Comparison of ENCODE assay signal across 19 cellular contexts in genomic region chr18:6437937-6438818, GRCh38. TPM values are rescaled to one million over a fixed set of nuclear protein-coding genes. Genes with fewer than 3 reads are reported as not detected.
A peak's percentile ranks its signal among the peaks of the same experiment; 100 is the strongest.
DNase-seq lines count a peak whose midpoint lies in the region; ATAC-seq, FAIRE-seq and TF ChIP-seq lines count a peak whose summit lies in the region.
"Had no signal": no experiment of that assay in that cellular context is flagged by ENCODE, and none has a peak within 500 bp of the region (broad histone marks: within the 10 kb centered on the region; RNA-seq: fewer than 3 reads in every experiment).

No MANE protein-coding gene starts in this region.

- TF ChIP-seq POLR2A in GM12892 (IDR thresholded peaks at IDR 0.05; ENCODE audit: low read depth, low read length) (no peak), H1 (IDR thresholded peaks at IDR 0.05; ENCODE audit: control extremely low read depth in 1 of 2, low read depth in 2 of 2, low read length in 2 of 2) (no peak)

- intact Hi-C loops in naive thymus-derived CD4-positive, alpha-beta T cell (cut with micrococcal nuclease), result no loop called here

- H3K9me3 ChIP-seq in H1 (ENCODE audit: insufficient read depth in 2 of 2, low read depth in 1 of 2, low read length in 1 of 2), result no peaks in the 10 kb centered on the region
- no peaks in the 10 kb centered on the region for H3K9me3 ChIP-seq in naive thymus-derived CD4-positive, alpha-beta T cell (ENCODE audit: control insufficient read depth in 2 of 3, low read length in 3 of 3)
- H3K9me3 ChIP-seq: A549, BE2C had no signal

- 0 out of 2 replicates have a peak overlapping the region, but pooled peaks have one; percentile 10 for H2AFZ ChIP-seq in KMS-11 (ENCODE audit: low read depth)
- peak overlapping the region; percentile 86 for H2AFZ ChIP-seq in H1 (ENCODE audit: low read length)

- H2BK12ac ChIP-seq in H1 (ENCODE audit: low read depth, low read length), result no peak overlapping the region

- H3K36me3 ChIP-seq in KMS-11 (ENCODE audit: insufficient read depth) (no peaks in the 10 kb centered on the region), H1 (ENCODE audit: control insufficient read depth in 2 of 4, insufficient read depth in 4 of 4, low read length in 3 of 4) (no peaks in the 10 kb centered on the region)
- no peaks in the 10 kb centered on the region for H3K36me3 ChIP-seq in naive thymus-derived CD4-positive, alpha-beta T cell (ENCODE audit: control insufficient read depth in 2 of 3, insufficient read depth in 3 of 3, low read length in 3 of 3)
- H3K36me3 ChIP-seq: BE2C had no signal

- H3K56ac ChIP-seq in H1 (replicated peaks; ENCODE audit: insufficient read length, low read depth, low read length), result no peak overlapping the region

- TF ChIP-seq RAD21 in H1 (IDR thresholded peaks at IDR 0.05 in 1 of 2, conservative IDR thresholded peaks at IDR 0.05 in 1 of 2; ENCODE audit: low read depth in 2 of 2, low read length in 2 of 2), result no peak

- H3K18ac ChIP-seq in H1 (ENCODE audit: extremely low read depth, low read length), result no peak overlapping the region

- ATAC-seq in naive thymus-derived CD4-positive, alpha-beta T cell, result no peak
- no peak for ATAC-seq in HG03521 (IDR thresholded peaks at IDR 0.05; ENCODE audit: unreplicated experiment)
- ATAC-seq: A549 had no signal

- 91% methylated on average over 13 of the region's 13 CpGs; no CpG with 5 or more reads in 1 of the 2 experiments for WGBS in H1 (ENCODE audit: extremely low coverage in 1 of 2, insufficient coverage in 1 of 2, insufficient read length in 1 of 2, insufficient replicate concordance in 2 of 2, low coverage in 1 of 2, low lambda C conversion rate in 2 of 2, missing lambda C conversion rate in 1 of 2), 2 experiments

- H4K8ac ChIP-seq in H1 (ENCODE audit: extremely low read depth, insufficient read depth, low read length), result no peak overlapping the region

- H3K27ac ChIP-seq in KMS-11 (no peak overlapping the region), H1 (ENCODE audit: low read depth, low read length) (no peak overlapping the region)
- H3K27ac ChIP-seq in naive thymus-derived CD4-positive, alpha-beta T cell (ENCODE audit: low read depth, low read length), result no peak overlapping the region
- H3K27ac ChIP-seq: A549, C4-2B, HL-60 had no signal

- no peaks in the 10 kb centered on the region for H4K20me1 ChIP-seq in KMS-11 (ENCODE audit: insufficient read depth)
- H4K20me1 ChIP-seq in H1 (replicated peaks in 1 of 2; ENCODE audit: control insufficient read depth in 1 of 2, insufficient read depth in 2 of 2, low read length in 2 of 2), result no peaks in the 10 kb centered on the region

- H3K4me2 ChIP-seq in KMS-11, result peak overlapping the region; percentile 2; the same call in 1 of the 2 replicates
- no peak overlapping the region for H3K4me2 ChIP-seq in H1 (ENCODE audit: insufficient read depth in 1 of 2, low read depth in 2 of 2, low read length in 2 of 2)
- H3K4me2 ChIP-seq: A549 had no signal

- POLR2A ChIA-PET in H1 (lab: Charles Lee; ENCODE audit: partially characterized antibody), result no interaction called here
- POLR2A ChIA-PET in naive thymus-derived CD4-positive, alpha-beta T cell (lab: Charles Lee), result no interaction called here

- TF ChIP-seq EP300 in H1 (IDR thresholded peaks at IDR 0.05; ENCODE audit: borderline replicate concordance in 1 of 2, low read depth in 2 of 2, low read length in 2 of 2), result no peak

- no peak overlapping the region for H2BK120ac ChIP-seq in H1 (replicated peaks; ENCODE audit: low read depth, low read length)

- CTCF ChIA-PET in H1 (lab: Charles Lee; ENCODE audit: partially characterized antibody), result interaction anchor here (1.2 to 1.3 kb wide), 2 partner anchors 89 to 559 kb away, joined by 3 read pairs; no protein-coding TSS in a partner anchor
- CTCF ChIA-PET in naive thymus-derived CD4-positive, alpha-beta T cell (lab: Charles Lee), result no interaction called here

- H3K79me2 ChIP-seq in KMS-11 (ENCODE audit: insufficient read depth, low read depth), result no peaks in the 10 kb centered on the region
- no peaks in the 10 kb centered on the region for H3K79me2 ChIP-seq in H1 (ENCODE audit: control insufficient read depth in 1 of 2, insufficient read depth in 2 of 2, low read length in 2 of 2)

- H3K27ac Mint-ChIP-seq in naive thymus-derived CD4-positive, alpha-beta T cell, result no peak overlapping the region
- H3K27ac Mint-ChIP-seq: CD4-positive, alpha-beta memory T cell had no signal

- H2BK5ac ChIP-seq in H1 (ENCODE audit: low read depth, low read length), result no peak overlapping the region

- no peaks in the 10 kb centered on the region for H3K27me3 ChIP-seq in KMS-11 (ENCODE audit: insufficient read depth, low read depth)
- no peaks in the 10 kb centered on the region; a peak in 1 of 7 replicates for H3K27me3 ChIP-seq in H1 (replicated peaks in 1 of 4; ENCODE audit: control insufficient read depth in 3 of 4, extremely low read depth in 1 of 4, insufficient read depth in 3 of 4, low read length in 3 of 4)
- no peaks in the 10 kb centered on the region for H3K27me3 ChIP-seq in naive thymus-derived CD4-positive, alpha-beta T cell (ENCODE audit: control insufficient read depth in 2 of 2, insufficient read depth in 2 of 2, low read length in 2 of 2)
- H3K27me3 ChIP-seq: BE2C had no signal

- H3K4me3 ChIP-seq in KMS-11 (IDR thresholded peaks at IDR 0.05; ENCODE audit: insufficient read depth, low read depth, low read length) (no peak overlapping the region), H1 (ENCODE audit: extremely low read depth in 1 of 4, insufficient read depth in 2 of 4, low read depth in 3 of 4, low read length in 4 of 4) (no peak overlapping the region)
- H3K4me3 ChIP-seq in naive thymus-derived CD4-positive, alpha-beta T cell (ENCODE audit: low read length), result no peak overlapping the region
- H3K4me3 ChIP-seq: A549 had no signal

- no peaks in the 10 kb centered on the region for H3K4me1 Mint-ChIP-seq in naive thymus-derived CD4-positive, alpha-beta T cell
- H3K4me1 Mint-ChIP-seq: CD4-positive, alpha-beta memory T cell had no signal

- no peak overlapping the region for H4K91ac ChIP-seq in H1 (replicated peaks; ENCODE audit: insufficient read length, low read length)

- H3K23me2 ChIP-seq in H1 (ENCODE audit: low read depth, low read length), result no peaks in the 10 kb centered on the region

- H2BK20ac ChIP-seq in H1 (ENCODE audit: low read length), result no peak overlapping the region

- peaks cover 0 to 16% (median 0%) of the 10 kb centered on the region in 5 donors for H3K27me3 Mint-ChIP-seq in naive thymus-derived CD4-positive, alpha-beta T cell

- no peak for DNase-seq in GM12892 (ENCODE audit: insufficient read length)
- no peak for DNase-seq in H1 (ENCODE audit: low read depth in 1 of 2, low spot score in 2 of 2)
- DNase-seq in urothelium cell line (ENCODE audit: low spot score), result no peak
- DNase-seq in retina, result no peak
- no peak for DNase-seq in naive thymus-derived CD4-positive, alpha-beta T cell
- no peak for DNase-seq in iPS-NIHi11 (ENCODE audit: low spot score)
- DNase-seq: BE2C; CD4-positive, alpha-beta memory T cell; DMS79; H7; KBM-7 had no signal

- H3K4ac ChIP-seq in H1 (replicated peaks; ENCODE audit: insufficient read length, low read depth, low read length), result no peak overlapping the region

- H2AK5ac ChIP-seq in H1 (ENCODE audit: low read depth, low read length), result no peak overlapping the region

- H2BK15ac ChIP-seq in H1 (ENCODE audit: low read length), result no peak overlapping the region

- H3K79me1 ChIP-seq in H1 (ENCODE audit: low read depth, low read length), result no peaks in the 10 kb centered on the region

- H3K9me3 Mint-ChIP-seq in naive thymus-derived CD4-positive, alpha-beta T cell, result peaks cover 0 to 8% (median 0%) of the 10 kb centered on the region in 11 donors

- FAIRE-seq in GM12892 (lab: Jason Lieb, UNC) (peak; percentile 73), H1 (lab: Jason Lieb, UNC) (no peak), urothelium cell line (lab: Jason Lieb, UNC) (peak; percentile 78)
- FAIRE-seq: A549, GM19239 had no signal

- H3K4me1 ChIP-seq in KMS-11 (ENCODE audit: low read depth, poor library complexity, severe bottlenecking) (peaks cover 4% of the 10 kb centered on the region), H1 (replicated peaks in 1 of 4; ENCODE audit: control insufficient read depth in 3 of 4, insufficient read depth in 4 of 4, low read length in 3 of 4) (no peaks in the 10 kb centered on the region)
- no peaks in the 10 kb centered on the region for H3K4me1 ChIP-seq in naive thymus-derived CD4-positive, alpha-beta T cell (ENCODE audit: control insufficient read depth in 2 of 2, insufficient read depth in 2 of 2, low read length in 2 of 2)
- H3K4me1 ChIP-seq: A549, BE2C had no signal

- H3K14ac ChIP-seq in H1 (ENCODE audit: insufficient read length), result no peak overlapping the region

- no peak overlapping the region for H3K4me3 Mint-ChIP-seq in naive thymus-derived CD4-positive, alpha-beta T cell
- H3K4me3 Mint-ChIP-seq: CD4-positive, alpha-beta memory T cell had no signal

- no peak overlapping the region for H4K5ac ChIP-seq in H1 (ENCODE audit: insufficient read length, low read depth, low read length)

- no peak for TF ChIP-seq CTCF in KMS-11 (conservative IDR thresholded peaks at IDR 0.05; ENCODE audit: low read depth, low read length)
- TF ChIP-seq CTCF in H1 (IDR thresholded peaks at IDR 0.05; ENCODE audit: control extremely low read depth in 1 of 3, insufficient read depth in 1 of 3, low read depth in 1 of 3, low read length in 3 of 3), result no peak

- no peak overlapping the region for H3K23ac ChIP-seq in H1 (ENCODE audit: insufficient read length)

- no peaks in the 10 kb centered on the region for H3K36me3 Mint-ChIP-seq in naive thymus-derived CD4-positive, alpha-beta T cell
- H3K36me3 Mint-ChIP-seq: CD4-positive, alpha-beta memory T cell had no signal

- H3K9ac ChIP-seq in KMS-11 (no peak overlapping the region), H1 (replicated peaks in 1 of 4; ENCODE audit: extremely low read depth in 1 of 4, low read depth in 3 of 4, low read length in 3 of 4) (no peak overlapping the region)

TF ChIP-seq in H1, 55 proteins besides CTCF, POLR2A, EP300 and RAD21 (continues in another document):
- TF ChIP-seq JUN (IDR thresholded peaks at IDR 0.05; ENCODE audit: low read depth, low read length) (no peak), TAF1 (IDR thresholded peaks at IDR 0.05; ENCODE audit: low read depth, low read length) (no peak), YY1 (IDR thresholded peaks at IDR 0.05; ENCODE audit: low read depth, low read length) (no peak), CHD1 (IDR thresholded peaks at IDR 0.05; ENCODE audit: low read depth, low read length) (no peak)

RNA-seq across cellular contexts. Expression of gene L3MBTL4, which starts 23.5 kb away (rescaled TPM):
- polyA plus RNA-seq in GM12892 (2012; ENCODE audit: missing spikeins), result 6.6 TPM
- 2.1 and 2.4 TPM in 2 replicates for total RNA-seq in H1 (2021; fragmentation: NEBNext Ultra II Directional; extraction: Animal tissue kit (Norgen Biotek cat#: 25700))
- polyA plus RNA-seq in H1 (2011; rRNA removed), result 0.67 and 1.0 TPM in 2 replicates
- polyA plus RNA-seq in H1 (2011; cell fraction: cytosol; rRNA removed), result 0.84 TPM
- polyA plus RNA-seq in H1 (2011; cell fraction: nucleus; rRNA removed), result 1.7 TPM
- polyA plus RNA-seq in H1 (2012, experiment 1 of 2), result 1.1 to 2.1 TPM (median 1.4 TPM) in 4 replicates
- polyA plus RNA-seq in H1 (2012, experiment 2 of 2), result 0.13 TPM
- polyA plus RNA-seq in H1 (2013, experiment 1 of 2), result 0.59 TPM
- 0.53 TPM for polyA plus RNA-seq in H1 (2013, experiment 2 of 2)
- 1.6 and 5.5 TPM in 2 replicates for polyA minus RNA-seq in H1 (2011; rRNA and poly(A)+ RNA removed)
- 0.29 TPM for polyA minus RNA-seq in H1 (2011; cell fraction: cytosol; rRNA and poly(A)+ RNA removed)
- polyA minus RNA-seq in H1 (2011; cell fraction: nucleus; rRNA and poly(A)+ RNA removed), result 9.4 TPM
- total RNA-seq in naive thymus-derived CD4-positive, alpha-beta T cell, result 1 to 10 TPM in 1 of 5 experiments, under 1 TPM in 4; 0.24 to 7.6 (median 0.51) TPM
- polyA plus RNA-seq in naive thymus-derived CD4-positive, alpha-beta T cell, result under 1 TPM; 0.05 to 0.49 TPM
- total RNA-seq: G401, LHCN-M2 had no signal
- polyA plus RNA-seq: CD4-positive, alpha-beta memory T cell had no signal
